21 cellular contexts compared by ENCODE assay signal in genomic region chr3:72162649-72163184, GRCh38.
DNase-seq lines count a peak whose midpoint lies in the region; FAIRE-seq and TF ChIP-seq lines count a peak whose summit lies in the region.
"Had no signal": no experiment of that assay in that cellular context is flagged by ENCODE, and none has a peak within 500 bp of the region (broad histone marks: within the 10 kb centered on the region; RNA-seq: fewer than 3 reads in every experiment).

No MANE protein-coding gene starts in this region.

- H3K4me3 ChIP-seq in PC-9 (no peak overlapping the region), esophagus muscularis mucosa (no peak overlapping the region), ovary (no peak overlapping the region)
- H3K4me3 ChIP-seq: coronary artery, HAP-1, MG63, transverse colon had no signal

- no peak for TF ChIP-seq CTCF in PC-9 (conservative IDR thresholded peaks at IDR 0.05)
- TF ChIP-seq CTCF in esophagus muscularis mucosa (IDR thresholded peaks at IDR 0.05), result no peak
- TF ChIP-seq CTCF in ovary (IDR thresholded peaks at IDR 0.05), result no peak

- intact Hi-C loops in PC-9 (cut with micrococcal nuclease; ENCODE audit: unreplicated experiment), result no loop called here
- intact Hi-C loops in esophagus muscularis mucosa (cut with DNase I), result no loop called here
- intact Hi-C loops in ovary (cut with DNase I), result no loop called here

- WGBS in esophagus muscularis mucosa, result 95% methylated on average over 6 of the region's 6 CpGs
- WGBS in ovary, 3 donors, result 90 to 92% (median 90%) methylated on average over 6 of the region's 6 CpGs

- no peak for FAIRE-seq in GM12891 (lab: Jason Lieb, UNC)
- FAIRE-seq: islet of Langerhans, small intestine had no signal

- no peaks in the 10 kb centered on the region for H4K20me1 ChIP-seq in PC-9 (ENCODE audit: insufficient read depth)

- BruUV-seq in PC-9 (replicated peaks; lab: Mats Ljungman, UMichigan), result no TSS peak

- no peaks in the 10 kb centered on the region for H3K79me2 ChIP-seq in PC-9 (ENCODE audit: low read depth)

- TF ChIP-seq POLR2A in esophagus muscularis mucosa (IDR thresholded peaks at IDR 0.05; ENCODE audit: low read depth) (no peak), ovary (IDR thresholded peaks at IDR 0.05) (no peak), GM12891 (IDR thresholded peaks at IDR 0.05; ENCODE audit: low read depth, low read length) (no peak)

- no peaks in the 10 kb centered on the region for H3K4me1 ChIP-seq in PC-9 (replicated peaks; ENCODE audit: insufficient read depth)
- H3K4me1 ChIP-seq in esophagus muscularis mucosa, result peaks cover 0 to 15% (median 13%) of the 10 kb centered on the region in 4 donors
- H3K4me1 ChIP-seq in ovary (ENCODE audit: insufficient read depth), result no peaks in the 10 kb centered on the region
- H3K4me1 ChIP-seq: HAP-1 had no signal

- H3K27ac ChIP-seq in PC-9 (no peak overlapping the region), esophagus muscularis mucosa (replicated peaks in 1 of 4) (peak overlapping the region in 3 of 4 donors; percentile 15 to 66 (median 37)), ovary (no peak overlapping the region)
- H3K27ac ChIP-seq: coronary artery, transverse colon had no signal

- POLR2A ChIA-PET in PC-9 (lab: Charles Lee; ENCODE audit: unreplicated experiment), result no interaction called here

- CTCF ChIA-PET in PC-9 (lab: Charles Lee), result no interaction called here

- H2AFZ ChIP-seq in PC-9, result no peak overlapping the region

- H3K4me2 ChIP-seq in PC-9, result peak overlapping the region; percentile 4; the same call in 1 of the 2 replicates

- TF ChIP-seq EP300 in esophagus muscularis mucosa (IDR thresholded peaks at IDR 0.05), result no peak
- TF ChIP-seq EP300 in ovary (IDR thresholded peaks at IDR 0.05), result no peak

- H3K9me2 ChIP-seq in PC-9 (ENCODE audit: insufficient read depth), result no peaks in the 10 kb centered on the region

- no peaks in the 10 kb centered on the region for H3F3A ChIP-seq in PC-9 (ENCODE audit: insufficient read depth, low read depth)

- no peaks in the 10 kb centered on the region for H3K9me3 ChIP-seq in PC-9 (ENCODE audit: insufficient read depth, low read depth)
- no peaks in the 10 kb centered on the region for H3K9me3 ChIP-seq in esophagus muscularis mucosa
- H3K9me3 ChIP-seq in ovary, result no peaks in the 10 kb centered on the region
- H3K9me3 ChIP-seq: HAP-1, MG63, transverse colon had no signal

- DNase-seq in ELF-1 (ENCODE audit: low read depth, low spot score) (peak; percentile 63), PC-9 (no peak), esophagus muscularis mucosa (ENCODE audit: extremely low spot score) (no peak), renal cortical epithelial cell (ENCODE audit: low read depth) (peak; percentile 25), ovary (no peak), GM12891 (ENCODE audit: insufficient read length, low spot score) (no peak)
- no peak for DNase-seq in effector CD8-positive, alpha-beta T cell (lab: John Stamatoyannopoulos, UW)
- DNase-seq: activated CD8-positive, alpha-beta T cell treated with anti-CD3 and anti-CD28 coated beads, Interleukin-2, amount 10 ng/mL, durations not matched to agents 7 days and 5 days; CD4-positive, CD25-positive, alpha-beta regulatory T cell; left ventricle myocardium superior; naive thymus-derived CD4-positive, alpha-beta T cell; NCI-H2081; occipital lobe; RPMI8226; small intestine; stimulated activated CD8-positive, alpha-beta memory T cell treated with anti-CD3 and anti-CD28 coated beads, Interleukin-4, amount 100 ng/mL, for 48 hours had no signal

- H3K36me3 ChIP-seq in PC-9 (ENCODE audit: low read depth), result no peaks in the 10 kb centered on the region
- H3K36me3 ChIP-seq in esophagus muscularis mucosa, result no peaks in the 10 kb centered on the region
- no peaks in the 10 kb centered on the region for H3K36me3 ChIP-seq in ovary
- H3K36me3 ChIP-seq: HAP-1, MG63, transverse colon had no signal

- H3K27me3 ChIP-seq in PC-9 (ENCODE audit: insufficient read depth, low read depth) (0 out of 2 replicates have a peak, but pooled peaks cover 5% of the 10 kb centered on the region), esophagus muscularis mucosa (no peaks in the 10 kb centered on the region), ovary (no peaks in the 10 kb centered on the region)
- H3K27me3 ChIP-seq: MG63, transverse colon had no signal

TF ChIP-seq in GM12891, 5 proteins besides CTCF, POLR2A, EP300 and RAD21:
- TF ChIP-seq POLR2AphosphoS5 (IDR thresholded peaks at IDR 0.05; ENCODE audit: low read depth, low read length) (no peak), TAF1 (IDR thresholded peaks at IDR 0.05; ENCODE audit: low read depth, low read length) (no peak)

Comparison
In these comparisons a context has a peak if more than half of its experiments do, and no peak if none do; other contexts are left out.
1. DNase-seq: peak in ELF-1 (single experiment) and renal cortical epithelial cell (single experiment); none in PC-9 (0 of 2), esophagus muscularis mucosa (single experiment), ovary (0 of 5), effector CD8-positive, alpha-beta T cell (single experiment) and GM12891 (single experiment).
2. H3K27ac ChIP-seq: peak in esophagus muscularis mucosa (3 of 4); none in PC-9 (single experiment) and ovary (0 of 2).